9 cellular contexts compared by ENCODE assay signal in the genomic region with DNA sequence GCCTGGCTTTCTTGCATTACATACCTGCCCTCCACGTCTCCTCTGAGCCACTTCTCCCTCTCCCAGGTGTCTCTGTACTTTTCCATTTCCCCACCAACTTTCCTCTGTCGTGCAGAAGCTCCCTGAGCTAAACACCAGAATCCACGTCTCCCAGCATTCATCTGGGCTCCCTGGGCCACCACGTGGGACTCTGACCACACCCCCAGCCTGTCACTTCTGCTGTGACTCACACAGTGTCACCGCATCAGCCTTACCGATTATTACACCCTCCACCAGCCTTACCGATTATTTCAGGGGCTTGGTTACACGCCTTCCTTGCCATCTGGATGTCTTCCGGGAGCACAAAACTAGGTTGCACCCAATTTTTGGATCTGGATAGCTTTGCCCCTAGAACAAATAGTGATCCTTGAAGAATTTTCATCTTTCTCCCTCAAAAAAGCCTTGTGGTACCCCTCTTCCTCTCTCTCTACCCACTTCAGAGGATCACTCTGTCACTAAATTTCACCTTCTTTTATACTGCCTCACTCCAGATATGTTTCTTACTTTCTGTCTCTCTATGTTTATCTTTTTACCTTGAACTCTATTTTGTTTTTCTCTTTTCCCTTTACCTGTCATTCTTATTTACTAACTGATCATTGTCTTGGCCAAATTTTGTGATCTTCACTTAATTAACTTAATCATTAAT.
DNase-seq lines count a peak whose midpoint lies in the region; ATAC-seq, FAIRE-seq and TF ChIP-seq lines count a peak whose summit lies in the region.
"Had no signal": no experiment of that assay in that cellular context is flagged by ENCODE, and none has a peak within 500 bp of the region (broad histone marks: within the 10 kb centered on the region; RNA-seq: fewer than 3 reads in every experiment).

No MANE protein-coding gene starts in this region.

- H3K9me3 ChIP-seq in H9 (ENCODE audit: control insufficient read depth, low read depth, low read length) (peaks cover 10% of the 10 kb centered on the region), gastroesophageal sphincter (peaks cover 0 to 19% (median 0%) of the 10 kb centered on the region in 3 donors)

- no peak for TF ChIP-seq EP300 in gastroesophageal sphincter (IDR thresholded peaks at IDR 0.05)

- H4K8ac ChIP-seq in H9 (replicated peaks; ENCODE audit: insufficient read length, low read depth, low read length): no peak overlapping the region

- no peak for TF ChIP-seq POLR2A in gastroesophageal sphincter (IDR thresholded peaks at IDR 0.05)

- H3K56ac ChIP-seq in H9 (ENCODE audit: insufficient read length, low read depth, low read length): no peak overlapping the region

- no peak overlapping the region for H2BK120ac ChIP-seq in H9 (ENCODE audit: low read depth, low read length, poor library complexity, severe bottlenecking)

- TF ChIP-seq CTCF in H9 (conservative IDR thresholded peaks at IDR 0.05) (no peak), D721Med (IDR thresholded peaks at IDR 0.05; ENCODE audit: insufficient read depth, missing control alignments) (no peak), gastroesophageal sphincter (IDR thresholded peaks at IDR 0.05) (no peak)

- H3K14ac ChIP-seq in H9 (ENCODE audit: insufficient read depth, low read length): no peak overlapping the region

- no peak overlapping the region for H2AK5ac ChIP-seq in H9 (ENCODE audit: insufficient read length, low read length)

- H3K4me1 ChIP-seq in H9 (ENCODE audit: insufficient read depth, low read length) (no peaks in the 10 kb centered on the region), gastroesophageal sphincter (no peaks in the 10 kb centered on the region)

- no peak for FAIRE-seq in D721Med (lab: Jason Lieb, UNC)

- no peaks in the 10 kb centered on the region for H3K79me2 ChIP-seq in H9 (ENCODE audit: insufficient read depth, low read length)

- H4K5ac ChIP-seq in H9 (ENCODE audit: insufficient read length, low read depth, low read length): no peak overlapping the region

- no peak overlapping the region for H3K27ac Mint-ChIP-seq in H9

- no peak overlapping the region for H3K9ac ChIP-seq in H9 (ENCODE audit: extremely low read depth, insufficient read length, low read length)

- no peaks in the 10 kb centered on the region for H4K20me1 ChIP-seq in H9 (ENCODE audit: control insufficient read depth, insufficient read depth, insufficient read length)

- H3K27ac ChIP-seq in H9 (ENCODE audit: insufficient read length, low read depth, low read length): no peak overlapping the region
- H3K27ac ChIP-seq in gastroesophageal sphincter: no peak overlapping the region

- no peak overlapping the region for H3K4me2 ChIP-seq in H9 (ENCODE audit: insufficient read depth, insufficient read length, low read length)

- ATAC-seq in SK-N-SH treated with all-trans-retinoic acid at 6 μM for 48 hours (peak; percentile 71), gastroesophageal sphincter (no peak)
- ATAC-seq: right cardiac atrium had no signal

- no peaks in the 10 kb centered on the region for H3K79me1 ChIP-seq in H9 (ENCODE audit: insufficient read depth, low read depth, low read length, poor library complexity, severe bottlenecking)

- H3K36me3 Mint-ChIP-seq in H9 (ENCODE audit: insufficient read depth in 1 of 3, low read depth in 3 of 3): peaks cover 0 to 16% (median 13%) of the 10 kb centered on the region in 3 experiments; a peak in 5 of 7 replicates

- no peak overlapping the region for H2BK12ac ChIP-seq in H9 (ENCODE audit: insufficient read length, low read depth, low read length)

- no peak overlapping the region for H3K4me3 Mint-ChIP-seq in H9

- no peaks in the 10 kb centered on the region for H3K23me2 ChIP-seq in H9 (ENCODE audit: insufficient read length, low read depth, low read length, poor library complexity, severe bottlenecking)

- DNase-seq in H9: peak; percentile 30
- DNase-seq in activated effector memory CD4-positive, alpha-beta T cell treated with Interleukin-2 at 50 U/mL for 16 hours: peak; percentile 21
- peak; percentile 30 for DNase-seq in stimulated activated CD8-positive, alpha-beta memory T cell treated with anti-CD3 and anti-CD28 coated beads, Interleukin-12 subunit alpha, Interleukin-12 subunit beta, amount 100 ng/mL, for 1 hour (ENCODE audit: low read depth)
- no peak for DNase-seq in GF-D8 (lab: John Stamatoyannopoulos, UW)
- no peak for DNase-seq in D721Med (ENCODE audit: insufficient read length, low spot score)
- DNase-seq in inferior parietal cortex (ENCODE audit: extremely low spot score): no peak
- DNase-seq: right cardiac atrium had no signal

- H3K9me3 Mint-ChIP-seq in H9: peaks cover 21 to 27% of the 10 kb centered on the region in 2 experiments

- no peaks in the 10 kb centered on the region for H3K27me3 ChIP-seq in H9 (ENCODE audit: insufficient read depth, low read length)
- H3K27me3 ChIP-seq in gastroesophageal sphincter: peaks cover 8% of the 10 kb centered on the region

- no peak overlapping the region for H3K18ac ChIP-seq in H9 (ENCODE audit: insufficient read length, low read depth, low read length)

- H2AFZ ChIP-seq in H9 (ENCODE audit: low read length): no peak overlapping the region

- H3K27me3 Mint-ChIP-seq in H9 (ENCODE audit: low read depth): peaks cover 13% of the 10 kb centered on the region

- no CpG with 5 or more reads among the region's 9 CpGs for WGBS in H9 (ENCODE audit: extremely low coverage, insufficient read length, low lambda C conversion rate)
- WGBS in gastroesophageal sphincter (ENCODE audit: low coverage in 1 of 2), 2 donors: 74 to 76% methylated on average over 7 to 9 of the region's 9 CpGs

- H4K91ac ChIP-seq in H9 (ENCODE audit: insufficient read length, low read depth, low read length): no peak overlapping the region

- peaks cover 0 to 5% of the 10 kb centered on the region in 2 experiments; a peak in 1 of 4 replicates for H3K4me1 Mint-ChIP-seq in H9

- H2BK5ac ChIP-seq in H9 (ENCODE audit: insufficient read length, low read length): no peak overlapping the region

- H3K23ac ChIP-seq in H9 (ENCODE audit: insufficient read length, low read depth, low read length): no peak overlapping the region

- no peak overlapping the region for H3K4ac ChIP-seq in H9 (ENCODE audit: low read depth, low read length)

- no peak overlapping the region for H2BK20ac ChIP-seq in H9 (ENCODE audit: low read depth, low read length, poor library complexity, severe bottlenecking)

- no peak overlapping the region; the same call in 1 of the 2 replicates for H2BK15ac ChIP-seq in H9 (ENCODE audit: low read depth, low read length)

- H3K4me3 ChIP-seq in gastroesophageal sphincter: no peak overlapping the region

- no peak overlapping the region for H3T11ph ChIP-seq in H9 (ENCODE audit: low read length)

- no peaks in the 10 kb centered on the region for H3K36me3 ChIP-seq in gastroesophageal sphincter

TF ChIP-seq in SK-N-SH treated with all-trans-retinoic acid at 6 μM for 48 hours, 23 proteins besides CTCF, POLR2A, EP300 and RAD21:
- TF ChIP-seq, protein P1, sequence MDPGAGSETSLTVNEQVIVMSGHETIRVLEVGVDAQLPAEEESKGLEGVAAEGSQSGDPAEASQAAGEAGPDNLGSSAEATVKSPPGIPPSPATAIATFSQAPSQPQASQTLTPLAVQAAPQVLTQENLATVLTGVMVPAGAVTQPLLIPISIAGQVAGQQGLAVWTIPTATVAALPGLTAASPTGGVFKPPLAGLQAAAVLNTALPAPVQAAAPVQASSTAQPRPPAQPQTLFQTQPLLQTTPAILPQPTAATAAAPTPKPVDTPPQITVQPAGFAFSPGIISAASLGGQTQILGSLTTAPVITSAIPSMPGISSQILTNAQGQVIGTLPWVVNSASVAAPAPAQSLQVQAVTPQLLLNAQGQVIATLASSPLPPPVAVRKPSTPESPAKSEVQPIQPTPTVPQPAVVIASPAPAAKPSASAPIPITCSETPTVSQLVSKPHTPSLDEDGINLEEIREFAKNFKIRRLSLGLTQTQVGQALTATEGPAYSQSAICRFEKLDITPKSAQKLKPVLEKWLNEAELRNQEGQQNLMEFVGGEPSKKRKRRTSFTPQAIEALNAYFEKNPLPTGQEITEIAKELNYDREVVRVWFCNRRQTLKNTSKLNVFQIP (CRISPR knock-in tag; IDR thresholded peaks at IDR 0.05; ENCODE audit: borderline replicate concordance, low read depth): no peak
- TF ChIP-seq ZNF8 (CRISPR knock-in tag; IDR thresholded peaks at IDR 0.05) (no peak), GLIS3 (CRISPR knock-in tag; IDR thresholded peaks at IDR 0.05) (no peak), ISL1 (CRISPR knock-in tag; IDR thresholded peaks at IDR 0.05) (no peak), RARB (CRISPR knock-in tag; IDR thresholded peaks at IDR 0.05) (no peak)
- TF ChIP-seq, protein P2, sequence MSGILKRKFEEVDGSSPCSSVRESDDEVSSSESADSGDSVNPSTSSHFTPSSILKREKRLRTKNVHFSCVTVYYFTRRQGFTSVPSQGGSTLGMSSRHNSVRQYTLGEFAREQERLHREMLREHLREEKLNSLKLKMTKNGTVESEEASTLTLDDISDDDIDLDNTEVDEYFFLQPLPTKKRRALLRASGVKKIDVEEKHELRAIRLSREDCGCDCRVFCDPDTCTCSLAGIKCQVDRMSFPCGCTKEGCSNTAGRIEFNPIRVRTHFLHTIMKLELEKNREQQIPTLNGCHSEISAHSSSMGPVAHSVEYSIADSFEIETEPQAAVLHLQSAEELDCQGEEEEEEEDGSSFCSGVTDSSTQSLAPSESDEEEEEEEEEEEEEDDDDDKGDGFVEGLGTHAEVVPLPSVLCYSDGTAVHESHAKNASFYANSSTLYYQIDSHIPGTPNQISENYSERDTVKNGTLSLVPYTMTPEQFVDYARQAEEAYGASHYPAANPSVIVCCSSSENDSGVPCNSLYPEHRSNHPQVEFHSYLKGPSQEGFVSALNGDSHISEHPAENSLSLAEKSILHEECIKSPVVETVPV (CRISPR knock-in tag; IDR thresholded peaks at IDR 0.05): no peak

Comparison
In these comparisons a context has a peak if more than half of its experiments do, and no peak if none do; other contexts are left out.
1. DNase-seq: peak in H9 (single experiment), activated effector memory CD4-positive, alpha-beta T cell treated with Interleukin-2 at 50 U/mL for 16 hours (single experiment) and stimulated activated CD8-positive, alpha-beta memory T cell treated with anti-CD3 and anti-CD28 coated beads, Interleukin-12 subunit alpha, Interleukin-12 subunit beta, amount 100 ng/mL, for 1 hour (single experiment); none in GF-D8 (single experiment), D721Med (single experiment) and inferior parietal cortex (single experiment).